1 cellular context compared by ENCODE assay signal in the genomic region with DNA sequence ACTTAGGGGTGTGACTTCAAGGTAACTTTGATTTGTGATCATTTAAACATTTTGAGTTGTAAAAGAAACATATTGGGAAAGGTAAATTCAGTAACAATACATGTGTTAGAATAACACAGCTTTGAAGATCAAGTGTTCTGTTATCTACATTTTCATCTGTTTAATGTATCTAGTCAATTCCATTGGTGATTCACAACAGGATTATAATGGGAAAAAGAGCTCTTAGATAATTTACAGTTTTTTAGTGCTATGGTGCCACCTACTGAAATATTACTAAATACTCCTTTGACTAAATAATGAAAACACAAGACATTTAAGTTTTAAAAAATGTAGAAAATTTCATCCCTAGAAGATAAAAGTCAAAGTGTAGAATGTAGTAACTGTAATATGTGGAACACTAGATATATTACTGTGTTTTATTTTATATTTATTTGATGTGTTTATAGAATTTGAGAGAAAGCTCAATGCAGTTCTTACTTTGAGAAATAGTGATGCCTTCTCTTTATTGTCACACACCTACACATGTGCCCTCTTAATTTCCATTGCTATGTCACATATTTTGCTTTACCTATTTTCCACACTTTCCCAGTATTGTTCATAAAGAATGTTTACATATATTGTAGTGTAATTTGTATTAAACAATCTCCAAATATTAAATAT.
TF ChIP-seq lines count a peak whose summit lies in the region.

No MANE protein-coding gene starts in this region.

TF ChIP-seq in HCT116, 20 proteins besides CTCF, POLR2A, EP300 and RAD21 (continued from another document):
- TF ChIP-seq, protein P1, sequence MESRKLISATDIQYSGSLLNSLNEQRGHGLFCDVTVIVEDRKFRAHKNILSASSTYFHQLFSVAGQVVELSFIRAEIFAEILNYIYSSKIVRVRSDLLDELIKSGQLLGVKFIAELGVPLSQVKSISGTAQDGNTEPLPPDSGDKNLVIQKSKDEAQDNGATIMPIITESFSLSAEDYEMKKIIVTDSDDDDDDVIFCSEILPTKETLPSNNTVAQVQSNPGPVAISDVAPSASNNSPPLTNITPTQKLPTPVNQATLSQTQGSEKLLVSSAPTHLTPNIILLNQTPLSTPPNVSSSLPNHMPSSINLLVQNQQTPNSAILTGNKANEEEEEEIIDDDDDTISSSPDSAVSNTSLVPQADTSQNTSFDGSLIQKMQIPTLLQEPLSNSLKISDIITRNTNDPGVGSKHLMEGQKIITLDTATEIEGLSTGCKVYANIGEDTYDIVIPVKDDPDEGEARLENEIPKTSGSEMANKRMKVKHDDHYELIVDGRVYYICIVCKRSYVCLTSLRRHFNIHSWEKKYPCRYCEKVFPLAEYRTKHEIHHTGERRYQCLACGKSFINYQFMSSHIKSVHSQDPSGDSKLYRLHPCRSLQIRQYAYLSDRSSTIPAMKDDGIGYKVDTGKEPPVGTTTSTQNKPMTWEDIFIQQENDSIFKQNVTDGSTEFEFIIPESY (IDR thresholded peaks at IDR 0.05; ENCODE audit: extremely low read depth, insufficient replicate concordance, low read length) = no peak
- TF ChIP-seq, protein P2, sequence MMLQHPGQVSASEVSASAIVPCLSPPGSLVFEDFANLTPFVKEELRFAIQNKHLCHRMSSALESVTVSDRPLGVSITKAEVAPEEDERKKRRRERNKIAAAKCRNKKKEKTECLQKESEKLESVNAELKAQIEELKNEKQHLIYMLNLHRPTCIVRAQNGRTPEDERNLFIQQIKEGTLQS (IDR thresholded peaks at IDR 0.05) = no peak
- TF ChIP-seq EGR1 (IDR thresholded peaks at IDR 0.05; ENCODE audit: low read depth) (no peak), SP1 (IDR thresholded peaks at IDR 0.05; ENCODE audit: low read depth) (no peak)
